Comparison of ENCODE assay signal across 26 cellular contexts in genomic region chr1:76802094-76802493, GRCh38.
"Had no signal": no experiment of that assay in that cellular context is flagged by ENCODE, and none has a peak within 500 bp of the region (broad histone marks: within the 10 kb centered on the region; RNA-seq: fewer than 3 reads in every experiment).

No MANE protein-coding gene starts in this region.

- H3K4me1 ChIP-seq: gastrocnemius medialis, prostate gland had no signal

- H3K9me3 Mint-ChIP-seq: activated CD4-positive, alpha-beta memory T cell treated with anti-CD3 and anti-CD28 coated beads, Interleukin-2, amount 10 ng/mL, durations not matched to agents 7 days and 5 days; activated CD4-positive, alpha-beta T cell treated with anti-CD3 and anti-CD28 coated beads, Interleukin-2, amount 10 ng/mL, durations not matched to agents 7 days and 5 days; activated naive CD4-positive, alpha-beta T cell treated with anti-CD3 and anti-CD28 coated beads, Interleukin-2, amount 10 ng/mL, durations not matched to agents 7 days and 5 days; activated T-cell treated with anti-CD3 and anti-CD28 coated beads, Interleukin-2, amount 50 U/mL, for 24 hours; effector memory CD8-positive, alpha-beta T cell; naive thymus-derived CD4-positive, alpha-beta T cell had no signal

- H3K4me3 ChIP-seq: gastrocnemius medialis, ovary, prostate gland, smooth muscle cell, thoracic aorta had no signal

- H3K27me3 Mint-ChIP-seq: activated CD4-positive, alpha-beta memory T cell treated with anti-CD3 and anti-CD28 coated beads, Interleukin-2, amount 10 ng/mL, durations not matched to agents 7 days and 5 days; activated CD4-positive, alpha-beta T cell treated with anti-CD3 and anti-CD28 coated beads, Interleukin-2, amount 10 ng/mL, durations not matched to agents 7 days and 5 days; activated naive CD4-positive, alpha-beta T cell treated with anti-CD3 and anti-CD28 coated beads, Interleukin-2, amount 10 ng/mL, durations not matched to agents 7 days and 5 days; activated T-cell treated with anti-CD3 and anti-CD28 coated beads, Interleukin-2, amount 50 U/mL, for 24 hours; effector memory CD8-positive, alpha-beta T cell had no signal

- H3K4me3 Mint-ChIP-seq: activated CD4-positive, alpha-beta memory T cell treated with anti-CD3 and anti-CD28 coated beads, Interleukin-2, amount 10 ng/mL, durations not matched to agents 7 days and 5 days; activated CD4-positive, alpha-beta T cell treated with anti-CD3 and anti-CD28 coated beads, Interleukin-2, amount 10 ng/mL, durations not matched to agents 7 days and 5 days; activated naive CD4-positive, alpha-beta T cell treated with anti-CD3 and anti-CD28 coated beads, Interleukin-2, amount 10 ng/mL, durations not matched to agents 7 days and 5 days; activated T-cell treated with anti-CD3 and anti-CD28 coated beads, Interleukin-2, amount 50 U/mL, for 24 hours; effector memory CD8-positive, alpha-beta T cell; naive thymus-derived CD4-positive, alpha-beta T cell; WTC11 had no signal

- ATAC-seq: effector memory CD8-positive, alpha-beta T cell; gastrocnemius medialis; left ventricle myocardium superior; naive thymus-derived CD4-positive, alpha-beta T cell; WTC11 had no signal

- H3K4me2 ChIP-seq: smooth muscle cell had no signal

- H3K9me3 ChIP-seq: gastrocnemius medialis, ovary, prostate gland, thoracic aorta had no signal

- DNase-seq: activated CD4-positive, alpha-beta memory T cell treated with anti-CD3 and anti-CD28 coated beads, Interleukin-2, amount 10 ng/mL, durations not matched to agents 7 days and 5 days; activated CD4-positive, alpha-beta T cell treated with anti-CD3 and anti-CD28 coated beads for 1 hour; activated CD4-positive, alpha-beta T cell treated with anti-CD3 and anti-CD28 coated beads, Interleukin-2, amount 10 ng/mL, durations not matched to agents 7 days and 5 days; activated CD8-positive, alpha-beta memory T cell treated with anti-CD3 and anti-CD28 coated beads, Interleukin-2, amount 50 U/mL, for 48 hours; activated gamma-delta T cell; activated naive CD4-positive, alpha-beta T cell treated with anti-CD3 and anti-CD28 coated beads, Interleukin-2, amount 10 ng/mL, durations not matched to agents 7 days and 5 days; activated T-cell treated with anti-CD3 and anti-CD28 coated beads, Interleukin-2, amount 50 U/mL, for 24 hours; amniotic stem cell; brain microvascular endothelial cell; caudate nucleus; cortex of kidney; effector memory CD8-positive, alpha-beta T cell; erythroblast; gastrocnemius medialis; glutamatergic neuron; left ventricle myocardium superior; naive thymus-derived CD4-positive, alpha-beta T cell; ovary; stimulated activated CD4-positive, alpha-beta T cell treated with anti-CD3 and anti-CD28 coated beads, Interleukin-1b, Interleukin-23, amount 100 ng/mL, for 48 hours; stimulated activated naive CD4-positive, alpha-beta T cell treated with Interleukin-2 at 50 U/mL for 16 hours; T1000; trophoblast cell had no signal

- H3K27ac ChIP-seq: brain microvascular endothelial cell, gastrocnemius medialis, ovary, prostate gland, thoracic aorta had no signal

- H3K36me3 ChIP-seq: brain microvascular endothelial cell, gastrocnemius medialis, ovary, prostate gland, thoracic aorta had no signal

- H3K27me3 ChIP-seq: brain microvascular endothelial cell, gastrocnemius medialis, ovary had no signal

- H3K4me1 Mint-ChIP-seq: activated CD4-positive, alpha-beta memory T cell treated with anti-CD3 and anti-CD28 coated beads, Interleukin-2, amount 10 ng/mL, durations not matched to agents 7 days and 5 days; activated CD4-positive, alpha-beta T cell treated with anti-CD3 and anti-CD28 coated beads, Interleukin-2, amount 10 ng/mL, durations not matched to agents 7 days and 5 days; activated naive CD4-positive, alpha-beta T cell treated with anti-CD3 and anti-CD28 coated beads, Interleukin-2, amount 10 ng/mL, durations not matched to agents 7 days and 5 days; naive thymus-derived CD4-positive, alpha-beta T cell; WTC11 had no signal

- H3K27ac Mint-ChIP-seq: activated CD4-positive, alpha-beta memory T cell treated with anti-CD3 and anti-CD28 coated beads, Interleukin-2, amount 10 ng/mL, durations not matched to agents 7 days and 5 days; activated CD4-positive, alpha-beta T cell treated with anti-CD3 and anti-CD28 coated beads, Interleukin-2, amount 10 ng/mL, durations not matched to agents 7 days and 5 days; activated naive CD4-positive, alpha-beta T cell treated with anti-CD3 and anti-CD28 coated beads, Interleukin-2, amount 10 ng/mL, durations not matched to agents 7 days and 5 days; activated T-cell treated with anti-CD3 and anti-CD28 coated beads, Interleukin-2, amount 50 U/mL, for 24 hours; effector memory CD8-positive, alpha-beta T cell; naive thymus-derived CD4-positive, alpha-beta T cell; WTC11 had no signal
